8 cellular contexts compared by ENCODE assay signal in the genomic region with DNA sequence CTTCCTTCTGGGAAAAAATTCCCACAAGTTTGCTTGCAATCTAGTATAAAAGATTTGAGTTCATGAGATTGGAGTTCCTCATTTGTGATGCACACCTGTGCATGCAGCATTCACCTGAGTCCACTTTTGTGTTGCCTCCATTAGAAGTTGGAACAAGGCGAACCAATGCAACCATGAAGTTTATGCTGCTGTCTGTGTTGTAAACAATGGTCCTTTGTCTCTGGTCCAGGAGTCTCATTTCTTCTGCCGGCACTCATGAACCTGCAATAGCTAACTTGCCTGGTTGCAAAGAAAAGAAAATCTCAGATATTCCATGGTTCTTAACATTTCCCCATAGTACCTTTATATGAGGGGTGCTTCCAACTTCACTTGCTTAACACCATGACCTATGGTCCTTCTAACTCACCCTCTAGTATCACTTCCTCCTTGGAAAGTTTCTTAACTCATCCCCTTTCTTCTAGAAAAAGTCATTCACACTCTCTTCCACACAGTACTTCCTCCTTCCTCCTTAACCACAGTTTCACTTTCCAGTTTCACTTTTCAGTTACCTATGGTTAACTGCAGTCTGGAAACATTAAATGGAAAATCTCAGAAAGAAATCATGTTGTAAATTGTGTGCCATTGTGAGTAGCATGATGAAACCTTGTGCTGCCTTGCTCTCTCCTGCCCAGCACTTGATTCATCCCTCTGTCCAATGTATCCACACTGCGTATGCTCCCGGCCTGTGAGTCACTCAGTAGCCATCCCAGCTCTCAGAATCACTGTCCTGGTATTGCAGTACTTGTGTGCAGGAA.
DNase-seq lines count a peak whose midpoint lies in the region; ATAC-seq and TF ChIP-seq lines count a peak whose summit lies in the region.

No MANE protein-coding gene starts in this region.

- POLR2A ChIA-PET in PC-9 (lab: Charles Lee; ENCODE audit: unreplicated experiment) = no interaction called here
- POLR2A ChIA-PET in GM10248 (lab: Yijun Ruan, JAX) = no interaction called here

- CTCF ChIA-PET in PC-9 (lab: Charles Lee) = no interaction called here
- CTCF ChIA-PET in GM10248 (lab: Yijun Ruan, JAX) = no interaction called here

- DNase-seq in A172 (ENCODE audit: low spot score) (peak; percentile 75), PC-9 (peak; percentile 47 to 90), sciatic nerve (ENCODE audit: low spot score) (no peak), NCI-H1092 (lab: John Stamatoyannopoulos, UW) (no peak), GM10248 (ENCODE audit: extremely low spot score) (no peak)

- peak overlapping the region; percentile 91 for H3K27ac ChIP-seq in PC-9

- peaks cover 24% of the 10 kb centered on the region for H3K4me1 ChIP-seq in PC-9 (replicated peaks; ENCODE audit: insufficient read depth)

- no peaks in the 10 kb centered on the region for H3K36me3 ChIP-seq in PC-9 (ENCODE audit: low read depth)

- intact Hi-C loops in PC-9 (cut with micrococcal nuclease; ENCODE audit: unreplicated experiment) = no loop called here
- intact Hi-C loops in sciatic nerve (cut with DNase I) = no loop called here

- no peaks in the 10 kb centered on the region for H4K20me1 ChIP-seq in PC-9 (ENCODE audit: insufficient read depth)

- H3K27me3 ChIP-seq in PC-9 (ENCODE audit: insufficient read depth, low read depth) = no peaks in the 10 kb centered on the region

- H3F3A ChIP-seq in PC-9 (ENCODE audit: insufficient read depth, low read depth) = peaks cover 26% of the 10 kb centered on the region

- ATAC-seq in GM18858 (IDR thresholded peaks at IDR 0.05; ENCODE audit: unreplicated experiment) = peak; percentile 89
- peak; percentile 87 for ATAC-seq in HG03039 (IDR thresholded peaks at IDR 0.05; ENCODE audit: unreplicated experiment)
- ATAC-seq in esophagus mucosa = peak; percentile 87
- ATAC-seq in sciatic nerve = peak; percentile 78

- peak overlapping the region; percentile 52 for H2AFZ ChIP-seq in PC-9

- peak overlapping the region; percentile 50 for H3K4me2 ChIP-seq in PC-9

- no TSS peak for BruUV-seq in PC-9 (replicated peaks; lab: Mats Ljungman, UMichigan)

- H3K79me2 ChIP-seq in PC-9 (ENCODE audit: low read depth) = no peaks in the 10 kb centered on the region

- H3K9me3 ChIP-seq in PC-9 (ENCODE audit: insufficient read depth, low read depth) = no peaks in the 10 kb centered on the region; the same call in 1 of the 2 replicates

- peak overlapping the region; percentile 6; the same call in 1 of the 2 replicates for H3K4me3 ChIP-seq in PC-9

- TF ChIP-seq CTCF in PC-9 (conservative IDR thresholded peaks at IDR 0.05) (no peak), GM10248 (IDR thresholded peaks at IDR 0.05; ENCODE audit: control extremely low read depth, extremely low read depth, low read depth, missing control alignments) (no peak)

- no peaks in the 10 kb centered on the region; the same call in 1 of the 2 replicates for H3K9me2 ChIP-seq in PC-9 (ENCODE audit: insufficient read depth)

Comparison
In these comparisons a context has a peak if more than half of its experiments do, and no peak if none do; other contexts are left out.
1. DNase-seq: peak in A172 (single experiment) and PC-9 (2 of 2); none in sciatic nerve (single experiment), NCI-H1092 (single experiment) and GM10248 (single experiment).
2. Peak in every context shown above with its lines, with median percentiles within 50 percentile points of each other: ATAC-seq.